ENCODE assay signal across 1 cellular context in genomic region chr15:48596415-48596814, GRCh38.
TF ChIP-seq lines count a peak whose summit lies in the region.

No MANE protein-coding gene starts in this region.

TF ChIP-seq in GM12878, 131 proteins besides CTCF, POLR2A, EP300 and RAD21 (continued from another document):
- TF ChIP-seq RB1 (IDR thresholded peaks at IDR 0.05; ENCODE audit: borderline replicate concordance) (no peak), STAT3 (IDR thresholded peaks at IDR 0.05; ENCODE audit: low read depth, low read length) (0 out of 2 replicates have a peak, but pooled peaks have one; percentile 68), CHD2 (IDR thresholded peaks at IDR 0.05; ENCODE audit: borderline replicate concordance, low read depth, low read length) (0 out of 2 replicates have a peak, but pooled peaks have one; percentile 24), ASH2L (IDR thresholded peaks at IDR 0.05; ENCODE audit: borderline replicate concordance, low read depth) (0 out of 2 replicates have a peak, but pooled peaks have one; percentile 41), MTA2 (IDR thresholded peaks at IDR 0.05; ENCODE audit: low read depth) (0 out of 2 replicates have a peak, but pooled peaks have one; percentile 5), MYC (IDR thresholded peaks at IDR 0.05; ENCODE audit: insufficient read depth, insufficient read length, insufficient replicate concordance, low read length, severe bottlenecking) (no peak)
